Comparison of ENCODE assay signal across 25 cellular contexts in genomic region chr3:72237679-72238320, GRCh38.
A peak's percentile ranks its signal among the peaks of the same experiment; 100 is the strongest.
DNase-seq lines count a peak whose midpoint lies in the region; ATAC-seq and TF ChIP-seq lines count a peak whose summit lies in the region.
"Had no signal": no experiment of that assay in that cellular context is flagged by ENCODE, and none has a peak within 500 bp of the region (broad histone marks: within the 10 kb centered on the region; RNA-seq: fewer than 3 reads in every experiment).

No MANE protein-coding gene starts in this region.

- H3K4me3 Mint-ChIP-seq in CD8-positive, alpha-beta memory T cell = no peak overlapping the region
- H3K4me3 Mint-ChIP-seq: activated CD8-positive, alpha-beta T cell treated with anti-CD3 and anti-CD28 coated beads, Interleukin-2, amount 10 ng/mL, durations not matched to agents 7 days and 5 days; activated naive CD8-positive, alpha-beta T cell treated with anti-CD3 and anti-CD28 coated beads, Interleukin-2, amount 10 ng/mL, durations not matched to agents 7 days and 5 days; naive thymus-derived CD8-positive, alpha-beta T cell; stimulated activated naive CD8-positive, alpha-beta T cell treated with anti-CD3 and anti-CD28 coated beads, Interleukin-15, amount 100 ng/mL, for 72 hours; T-helper 1 cell treated with Interleukin-12 subunit alpha and Interleukin-12 subunit beta and Interleukin-4 antibody, amounts not matched to agents 30 μg/mL and 1 μg/mL, for 36 hours had no signal

- H2AFZ ChIP-seq in hepatocyte = no peak overlapping the region

- no peaks in the 10 kb centered on the region for H3K27me3 ChIP-seq in hepatocyte
- no peaks in the 10 kb centered on the region for H3K27me3 ChIP-seq in CD8-positive, alpha-beta memory T cell (ENCODE audit: insufficient read depth, low read length, poor library complexity, severe bottlenecking)
- H3K27me3 ChIP-seq: BLaER1 treated with 17β-estradiol and CSF1 and Interleukin-3, amounts not matched to agents 10 nM and 100 nM; brain microvascular endothelial cell; upper lobe of left lung had no signal

- POLR2A ChIA-PET in CD8-positive, alpha-beta memory T cell (lab: Charles Lee) = no interaction called here

- H4K20me1 ChIP-seq in hepatocyte (ENCODE audit: insufficient read depth, poor library complexity, severe bottlenecking) = no peaks in the 10 kb centered on the region
- H4K20me1 ChIP-seq: BLaER1 treated with 17β-estradiol and CSF1 and Interleukin-3, amounts not matched to agents 10 nM and 100 nM had no signal

- no peaks in the 10 kb centered on the region for H3K4me1 Mint-ChIP-seq in CD8-positive, alpha-beta memory T cell
- H3K4me1 Mint-ChIP-seq: activated naive CD8-positive, alpha-beta T cell treated with anti-CD3 and anti-CD28 coated beads, Interleukin-2, amount 10 ng/mL, durations not matched to agents 7 days and 5 days had no signal

- no peaks in the 10 kb centered on the region for H3K36me3 ChIP-seq in hepatocyte (replicated peaks; ENCODE audit: insufficient read depth, low read depth)
- no peaks in the 10 kb centered on the region for H3K36me3 ChIP-seq in CD8-positive, alpha-beta memory T cell (ENCODE audit: insufficient read depth, low read length)
- H3K36me3 ChIP-seq: BLaER1 treated with 17β-estradiol and CSF1 and Interleukin-3, amounts not matched to agents 10 nM and 100 nM; brain microvascular endothelial cell; left ventricle myocardium inferior; upper lobe of left lung had no signal

- H3K4me3 ChIP-seq in hepatocyte = no peak overlapping the region
- no peak overlapping the region for H3K4me3 ChIP-seq in CD8-positive, alpha-beta memory T cell (ENCODE audit: low read length)
- H3K4me3 ChIP-seq: BLaER1 treated with 17β-estradiol and CSF1 and Interleukin-3, amounts not matched to agents 10 nM and 100 nM; left ventricle myocardium inferior; skin epidermis; upper lobe of left lung had no signal

- peaks cover 18% of the 10 kb centered on the region for H3K4me1 ChIP-seq in hepatocyte (ENCODE audit: insufficient read depth)
- no peaks in the 10 kb centered on the region for H3K4me1 ChIP-seq in CD8-positive, alpha-beta memory T cell (ENCODE audit: insufficient read depth, low read length)
- H3K4me1 ChIP-seq: upper lobe of left lung had no signal

- peak overlapping the region; percentile 65 for H3K4me2 ChIP-seq in hepatocyte

- TF ChIP-seq CTCF in hepatocyte (IDR thresholded peaks at IDR 0.05; ENCODE audit: poor library complexity) = no peak

- H3K27ac ChIP-seq in hepatocyte (peak overlapping the region; percentile 71), temporal lobe (ENCODE audit: low read depth, low read length) (peak overlapping the region; percentile 51)
- H3K27ac ChIP-seq in CD8-positive, alpha-beta memory T cell (ENCODE audit: low read depth, low read length) = no peak overlapping the region
- H3K27ac ChIP-seq: BLaER1 treated with 17β-estradiol and CSF1 and Interleukin-3, amounts not matched to agents 10 nM and 100 nM; brain microvascular endothelial cell; HL-60; left ventricle myocardium inferior; RWPE1; upper lobe of left lung had no signal

- no peaks in the 10 kb centered on the region for H3K9me3 ChIP-seq in hepatocyte (ENCODE audit: low read depth)
- H3K9me3 ChIP-seq in CD8-positive, alpha-beta memory T cell (ENCODE audit: low read length) = no peaks in the 10 kb centered on the region
- H3K9me3 ChIP-seq: BLaER1 treated with 17β-estradiol and CSF1 and Interleukin-3, amounts not matched to agents 10 nM and 100 nM; left ventricle myocardium inferior; upper lobe of left lung had no signal

- H3K79me2 ChIP-seq in hepatocyte = no peaks in the 10 kb centered on the region

- 72% methylated on average over 4 of the region's 4 CpGs for WGBS in hepatocyte (ENCODE audit: low lambda C conversion rate, missing lambda C conversion rate)

- peaks cover 2 to 8% of the 10 kb centered on the region in 2 donors for H3K27me3 Mint-ChIP-seq in CD8-positive, alpha-beta memory T cell
- H3K27me3 Mint-ChIP-seq: activated naive CD8-positive, alpha-beta T cell treated with anti-CD3 and anti-CD28 coated beads, Interleukin-2, amount 10 ng/mL, durations not matched to agents 7 days and 5 days; naive thymus-derived CD8-positive, alpha-beta T cell; stimulated activated naive CD8-positive, alpha-beta T cell treated with anti-CD3 and anti-CD28 coated beads, Interleukin-15, amount 100 ng/mL, for 72 hours had no signal

- no peaks in the 10 kb centered on the region for H3K9me3 Mint-ChIP-seq in CD8-positive, alpha-beta memory T cell
- H3K9me3 Mint-ChIP-seq: naive thymus-derived CD8-positive, alpha-beta T cell; stimulated activated naive CD8-positive, alpha-beta T cell treated with anti-CD3 and anti-CD28 coated beads, Interleukin-15, amount 100 ng/mL, for 72 hours; T-helper 1 cell treated with Interleukin-12 subunit alpha and Interleukin-12 subunit beta and Interleukin-4 antibody, amounts not matched to agents 30 μg/mL and 1 μg/mL, for 36 hours had no signal

- DNase-seq in GM04503 (ENCODE audit: low read depth) (peak; percentile 55), dedifferentiated amniotic fluid mesenchymal stem cell (ENCODE audit: extremely low spot score) (peak; percentile 58), hepatocyte (ENCODE audit: low spot score) (no peak), activated gamma-delta T cell (lab: John Stamatoyannopoulos, UW) (no peak)
- no peak for DNase-seq in CD8-positive, alpha-beta memory T cell
- DNase-seq in activated effector memory CD4-positive, alpha-beta T cell treated with Interleukin-2 at 50 U/mL for 16 hours = no peak
- DNase-seq: activated CD8-positive, alpha-beta T cell treated with anti-CD3 and anti-CD28 coated beads, Interleukin-2, amount 10 ng/mL, durations not matched to agents 7 days and 5 days; activated naive CD8-positive, alpha-beta T cell treated with anti-CD3 and anti-CD28 coated beads, Interleukin-2, amount 10 ng/mL, durations not matched to agents 7 days and 5 days; brain microvascular endothelial cell; COR-L47; effector memory CD4-positive, alpha-beta T cell; GF-D8; islet precursor cell; left ventricle myocardium inferior; naive thymus-derived CD8-positive, alpha-beta T cell; NCI-H1436 treated with DMSO at 0.1 percent for 48 hours; stimulated activated naive CD8-positive, alpha-beta T cell treated with anti-CD3 and anti-CD28 coated beads, Interleukin-15, amount 100 ng/mL, for 72 hours; upper lobe of left lung had no signal

- peaks cover 0 to 1% (median 0%) of the 10 kb centered on the region in 3 donors for H3K36me3 Mint-ChIP-seq in CD8-positive, alpha-beta memory T cell

- CTCF ChIA-PET in CD8-positive, alpha-beta memory T cell (lab: Charles Lee) = no interaction called here

- no peak overlapping the region for H3K27ac Mint-ChIP-seq in CD8-positive, alpha-beta memory T cell
- H3K27ac Mint-ChIP-seq: activated CD8-positive, alpha-beta T cell treated with anti-CD3 and anti-CD28 coated beads, Interleukin-2, amount 10 ng/mL, durations not matched to agents 7 days and 5 days; activated naive CD8-positive, alpha-beta T cell treated with anti-CD3 and anti-CD28 coated beads, Interleukin-2, amount 10 ng/mL, durations not matched to agents 7 days and 5 days; naive thymus-derived CD8-positive, alpha-beta T cell; T-helper 1 cell treated with Interleukin-12 subunit alpha and Interleukin-12 subunit beta and Interleukin-4 antibody, amounts not matched to agents 30 μg/mL and 1 μg/mL, for 36 hours had no signal

- H3K9me2 ChIP-seq in hepatocyte (replicated peaks; ENCODE audit: insufficient read depth) = no peaks in the 10 kb centered on the region

- no peak for ATAC-seq in HG03520 (IDR thresholded peaks at IDR 0.05; ENCODE audit: unreplicated experiment)
- ATAC-seq: activated CD8-positive, alpha-beta T cell treated with anti-CD3 and anti-CD28 coated beads, Interleukin-2, amount 10 ng/mL, durations not matched to agents 7 days and 5 days; naive thymus-derived CD8-positive, alpha-beta T cell; stimulated activated naive CD8-positive, alpha-beta T cell treated with anti-CD3 and anti-CD28 coated beads, Interleukin-15, amount 100 ng/mL, for 72 hours had no signal

Comparison
In these comparisons a context has a peak if more than half of its experiments do, and no peak if none do; other contexts are left out.
1. DNase-seq: peak in GM04503 (single experiment) and dedifferentiated amniotic fluid mesenchymal stem cell (single experiment); none in hepatocyte (single experiment), CD8-positive, alpha-beta memory T cell (0 of 5), activated effector memory CD4-positive, alpha-beta T cell treated with Interleukin-2 at 50 U/mL for 16 hours (single experiment) and activated gamma-delta T cell (single experiment).